19 cellular contexts compared by ENCODE assay signal in the genomic region with DNA sequence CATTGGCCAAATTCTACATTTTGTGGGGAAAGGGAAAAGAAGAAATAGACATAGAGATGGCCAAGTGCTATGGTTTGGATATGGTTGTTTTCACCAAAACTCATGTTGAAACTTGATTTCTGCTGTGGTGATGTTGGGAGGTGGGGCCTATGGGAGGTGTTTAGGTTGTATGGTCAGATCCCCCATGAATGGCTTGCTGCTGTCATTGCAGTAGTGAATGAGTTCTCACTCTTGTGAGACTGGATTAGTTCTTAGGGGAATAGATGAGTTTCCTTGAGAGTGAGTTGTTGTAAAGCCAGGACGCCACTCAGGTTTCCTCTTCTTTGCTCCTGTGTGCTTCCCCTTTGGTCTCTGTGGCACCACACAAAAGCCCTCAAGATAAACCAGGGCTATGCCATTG.
"Had no signal": no experiment of that assay in that cellular context is flagged by ENCODE, and none has a peak within 500 bp of the region (broad histone marks: within the 10 kb centered on the region; RNA-seq: fewer than 3 reads in every experiment).

No MANE protein-coding gene starts in this region.

- H3K27me3 Mint-ChIP-seq: dendritic cell treated with granulocyte-macrophage colony-stimulating factor and Interleukin-4, amounts not matched to agents 40 ng/mL and 50 ng/mL, for 4 days had no signal

- H2AFZ ChIP-seq: hepatocyte had no signal

- H3K79me2 ChIP-seq: hepatocyte had no signal

- H3K27ac Mint-ChIP-seq: dendritic cell treated with granulocyte-macrophage colony-stimulating factor and Interleukin-4, amounts not matched to agents 40 ng/mL and 50 ng/mL, for 4 days; effector memory CD8-positive, alpha-beta T cell; nephron had no signal

- H3K4me2 ChIP-seq: hepatocyte had no signal

- ATAC-seq: effector memory CD8-positive, alpha-beta T cell; foreskin keratinocyte; left colon; left ventricle myocardium superior; sciatic nerve had no signal

- H3K9me3 ChIP-seq: neutrophil, stomach, thoracic aorta, transverse colon had no signal

- H3K36me3 Mint-ChIP-seq: naive B cell had no signal

- H3K36me3 ChIP-seq: neutrophil, stomach, thoracic aorta, transverse colon had no signal

- H3K27me3 ChIP-seq: foreskin keratinocyte, hepatocyte, neutrophil, stomach, transverse colon had no signal

- H3K4me3 Mint-ChIP-seq: dendritic cell treated with granulocyte-macrophage colony-stimulating factor and Interleukin-4, amounts not matched to agents 40 ng/mL and 50 ng/mL, for 4 days; effector memory CD8-positive, alpha-beta T cell; naive B cell; nephron had no signal

- DNase-seq: effector memory CD8-positive, alpha-beta T cell; foreskin keratinocyte; left colon; left ventricle myocardium superior; mesendoderm; naive B cell; stimulated activated CD4-positive, alpha-beta T cell treated with anti-CD3 and anti-CD28 coated beads, Interleukin-2, amount 100 ng/mL, for 24 hours; stimulated activated CD4-positive, alpha-beta T cell treated with anti-CD3 and anti-CD28 coated beads, Interleukin-4, amount 100 ng/mL, for 4 hours; stimulated activated naive CD4-positive, alpha-beta T cell; stomach; substantia nigra; transverse colon had no signal

- H3K27ac ChIP-seq: foreskin keratinocyte, hepatocyte, neutrophil, stomach, thoracic aorta, transverse colon had no signal

- H3K4me3 ChIP-seq: hepatocyte, lung, stomach, thoracic aorta, transverse colon had no signal

- H3K9me3 Mint-ChIP-seq: dendritic cell treated with granulocyte-macrophage colony-stimulating factor and Interleukin-4, amounts not matched to agents 40 ng/mL and 50 ng/mL, for 4 days; effector memory CD8-positive, alpha-beta T cell; nephron had no signal

- H3K4me1 ChIP-seq: foreskin keratinocyte, stomach, transverse colon had no signal
